ENCODE assay signal across 8 cellular contexts in the genomic region with DNA sequence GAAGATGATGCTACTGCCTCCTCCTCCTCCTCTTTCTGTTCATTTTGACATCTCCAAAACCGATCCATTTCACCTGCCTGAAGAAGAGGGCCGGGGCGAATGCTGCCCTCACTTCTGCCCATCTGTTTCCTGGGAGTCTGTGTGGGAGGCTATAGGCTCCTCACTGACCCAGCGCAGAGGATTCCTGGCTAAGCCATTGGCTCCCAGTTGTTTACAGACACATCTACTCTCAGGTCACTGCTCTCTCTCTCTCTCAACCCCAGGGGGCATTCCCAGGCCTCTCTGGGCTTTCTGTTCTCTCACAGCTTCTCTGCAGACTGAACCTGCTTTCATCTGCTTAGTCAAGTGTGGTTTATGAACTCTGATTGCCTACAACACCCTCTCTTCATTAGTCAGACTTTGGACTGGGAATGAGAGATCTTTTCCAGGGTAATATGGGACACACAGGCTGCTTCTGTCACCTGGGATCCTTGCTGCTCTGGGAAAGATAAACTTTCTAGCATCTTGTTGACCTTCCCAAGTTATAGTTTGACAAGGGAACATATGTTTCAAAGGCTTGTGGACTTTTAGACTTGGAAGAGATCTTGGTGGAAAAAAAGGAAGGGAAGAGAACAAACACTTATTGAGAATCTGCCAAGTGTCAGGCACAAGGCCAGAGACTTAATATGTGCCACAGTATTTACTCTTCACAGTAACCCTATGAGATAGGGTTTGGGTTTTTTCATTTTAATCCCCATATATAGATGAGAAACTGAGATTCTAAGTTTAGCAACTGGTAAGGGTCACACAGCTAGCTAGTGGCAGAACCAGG. TPM values are rescaled to one million over a fixed set of nuclear protein-coding genes. Genes with fewer than 3 reads are reported as not detected.
DNase-seq lines count a peak whose midpoint lies in the region; ATAC-seq and TF ChIP-seq lines count a peak whose summit lies in the region.

No MANE protein-coding gene starts in this region.

- ATAC-seq in GM19468 (IDR thresholded peaks at IDR 0.05; ENCODE audit: extremely low read depth, unreplicated experiment): peak; percentile 55
- peak; percentile 30 for ATAC-seq in HG03469 (IDR thresholded peaks at IDR 0.05; ENCODE audit: unreplicated experiment)

- peaks cover 2% of the 10 kb centered on the region; the same call in 1 of the 2 replicates for H3K27me3 ChIP-seq in DOHH2 (ENCODE audit: control insufficient read depth, low read length)
- no peaks in the 10 kb centered on the region for H3K27me3 ChIP-seq in duodenal mucosa (ENCODE audit: control insufficient read depth in 1 of 2, insufficient read depth in 2 of 2, low read length in 2 of 2)
- no peaks in the 10 kb centered on the region for H3K27me3 ChIP-seq in neural progenitor cell

- no peak overlapping the region for H2AFZ ChIP-seq in neural progenitor cell (replicated peaks)

- H3K27ac Mint-ChIP-seq in T-helper 2 cell treated with Interferon-gamma antibody and Interleukin-4, amounts not matched to agents 5 μg/mL and 100 μg/mL, for 36 hours: no peak overlapping the region
- peak overlapping the region; percentile 55 for H3K27ac Mint-ChIP-seq in neural progenitor cell

- H3K4me1 ChIP-seq in DOHH2 (ENCODE audit: control insufficient read depth, low read length) (peaks cover 42% of the 10 kb centered on the region), duodenal mucosa (ENCODE audit: control insufficient read depth in 1 of 2, insufficient read depth in 2 of 2, low read length in 2 of 2) (peaks cover 31 to 43% of the 10 kb centered on the region in 2 donors), neural progenitor cell (peaks cover 19% of the 10 kb centered on the region)

- H3K27me3 Mint-ChIP-seq in T-helper 2 cell treated with Interferon-gamma antibody and Interleukin-4, amounts not matched to agents 5 μg/mL and 100 μg/mL, for 36 hours (ENCODE audit: low read depth): no peaks in the 10 kb centered on the region
- H3K27me3 Mint-ChIP-seq in neural progenitor cell (ENCODE audit: insufficient read depth, low read depth): peaks cover 7% of the 10 kb centered on the region

- no peaks in the 10 kb centered on the region for H3K9me3 Mint-ChIP-seq in T-helper 2 cell treated with Interferon-gamma antibody and Interleukin-4, amounts not matched to agents 5 μg/mL and 100 μg/mL, for 36 hours
- peaks cover 9% of the 10 kb centered on the region for H3K9me3 Mint-ChIP-seq in neural progenitor cell

- H3K4me2 ChIP-seq in DOHH2 (ENCODE audit: low read length) (peak overlapping the region; percentile 61), neural progenitor cell (peak overlapping the region; percentile 62)

- H3K4me3 Mint-ChIP-seq in T-helper 2 cell treated with Interferon-gamma antibody and Interleukin-4, amounts not matched to agents 5 μg/mL and 100 μg/mL, for 36 hours: no peak overlapping the region
- H3K4me3 Mint-ChIP-seq in neural progenitor cell: no peak overlapping the region

- 0 out of 2 replicates have a peak overlapping the region, but pooled peaks have one; percentile 32 for H3K4me3 ChIP-seq in DOHH2 (ENCODE audit: low read length)
- peak overlapping the region; percentile 24 to 29 for H3K4me3 ChIP-seq in duodenal mucosa (ENCODE audit: low read depth in 1 of 2, low read length in 2 of 2)
- no peak overlapping the region for H3K4me3 ChIP-seq in neural progenitor cell

- H3K9me3 ChIP-seq in DOHH2 (ENCODE audit: control insufficient read depth, insufficient read depth, low read length) (no peaks in the 10 kb centered on the region), duodenal mucosa (ENCODE audit: control insufficient read depth in 1 of 2, low read length in 2 of 2) (no peaks in the 10 kb centered on the region), neural progenitor cell (ENCODE audit: low read depth) (no peaks in the 10 kb centered on the region)

- H3K27ac ChIP-seq in DOHH2 (ENCODE audit: low read depth, low read length): no peak overlapping the region
- peak overlapping the region; percentile 59 for H3K27ac ChIP-seq in duodenal mucosa (ENCODE audit: low read depth, low read length)
- no peak overlapping the region for H3K27ac ChIP-seq in neural progenitor cell

- H3K36me3 ChIP-seq in DOHH2 (ENCODE audit: control insufficient read depth, low read length) (no peaks in the 10 kb centered on the region), duodenal mucosa (ENCODE audit: control insufficient read depth in 1 of 2, insufficient read depth in 2 of 2, low read length in 2 of 2) (no peaks in the 10 kb centered on the region), neural progenitor cell (no peaks in the 10 kb centered on the region)

- peak overlapping the region; percentile 20 to 35 for H3K9ac ChIP-seq in duodenal mucosa (ENCODE audit: low read depth in 1 of 2, low read length in 2 of 2)
- H3K9ac ChIP-seq in neural progenitor cell: no peak overlapping the region

- H3K9me2 ChIP-seq in DOHH2 (replicated peaks; ENCODE audit: control insufficient read depth, low read length): no peaks in the 10 kb centered on the region

- H3K79me2 ChIP-seq in DOHH2 (ENCODE audit: control insufficient read depth, low read length): no peaks in the 10 kb centered on the region
- no peaks in the 10 kb centered on the region for H3K79me2 ChIP-seq in neural progenitor cell (ENCODE audit: low read depth)

- H3K36me3 Mint-ChIP-seq in T-helper 2 cell treated with Interferon-gamma antibody and Interleukin-4, amounts not matched to agents 5 μg/mL and 100 μg/mL, for 36 hours (ENCODE audit: low read depth): no peaks in the 10 kb centered on the region
- no peaks in the 10 kb centered on the region for H3K36me3 Mint-ChIP-seq in neural progenitor cell

- peak; percentile 59 for DNase-seq in T-helper 2 cell treated with Interferon-gamma antibody and Interleukin-4, amounts not matched to agents 5 μg/mL and 100 μg/mL, for 36 hours (ENCODE audit: low spot score)
- DNase-seq in neural progenitor cell (ENCODE audit: low spot score) (peak; percentile 73), SIG-M5 (lab: John Stamatoyannopoulos, UW) (no peak), GF-D8 (lab: John Stamatoyannopoulos, UW) (no peak)

- TF ChIP-seq CTCF in DOHH2 (IDR thresholded peaks at IDR 0.05; ENCODE audit: low read depth, low read length, poor library complexity, severe bottlenecking) (no peak), neural progenitor cell (IDR thresholded peaks at IDR 0.05) (no peak)

- H3F3A ChIP-seq in DOHH2 (ENCODE audit: control insufficient read depth, insufficient read depth): peaks cover 6% of the 10 kb centered on the region; the same call in 1 of the 2 replicates
- peaks cover 4% of the 10 kb centered on the region for H3F3A ChIP-seq in neural progenitor cell (ENCODE audit: low read depth)

- H3K4me1 Mint-ChIP-seq in T-helper 2 cell treated with Interferon-gamma antibody and Interleukin-4, amounts not matched to agents 5 μg/mL and 100 μg/mL, for 36 hours (ENCODE audit: low read depth): peaks cover 24% of the 10 kb centered on the region
- H3K4me1 Mint-ChIP-seq in neural progenitor cell: peaks cover 28% of the 10 kb centered on the region

- H4K20me1 ChIP-seq in DOHH2 (ENCODE audit: control insufficient read depth, insufficient read depth, low read depth, low read length) (no peaks in the 10 kb centered on the region), neural progenitor cell (ENCODE audit: low read depth) (no peaks in the 10 kb centered on the region)

RNA-seq across cellular contexts. Expression of gene USP3, which starts 30.2 kb away (rescaled TPM):
- total RNA-seq in neural progenitor cell (ENCODE audit: low replicate concordance): 48.8 and 64.2 TPM in 2 replicates

Comparison
In these comparisons a context has a peak if more than half of its experiments do, and no peak if none do; other contexts are left out.
1. DNase-seq: peak in T-helper 2 cell treated with Interferon-gamma antibody and Interleukin-4, amounts not matched to agents 5 μg/mL and 100 μg/mL, for 36 hours (single experiment) and neural progenitor cell (single experiment); none in SIG-M5 (single experiment) and GF-D8 (single experiment).